ENCODE assay signal across 25 cellular contexts in genomic region chr1:29850358-29850757, GRCh38.
"Had no signal": no experiment of that assay in that cellular context is flagged by ENCODE, and none has a peak within 500 bp of the region (broad histone marks: within the 10 kb centered on the region; RNA-seq: fewer than 3 reads in every experiment).

No MANE protein-coding gene starts in this region.

- H3K4me1 ChIP-seq: colonic mucosa, gastrocnemius medialis, neural progenitor cell, prostate gland, right atrium auricular region, suprapubic skin, transverse colon, upper lobe of right lung, vagina had no signal

- H3K4me2 ChIP-seq: neural progenitor cell had no signal

- H3K9me3 Mint-ChIP-seq: dendritic cell treated with granulocyte-macrophage colony-stimulating factor and Interleukin-4, amounts not matched to agents 40 ng/mL and 50 ng/mL, for 4 days; endodermal cell; nephron; neural progenitor cell; stimulated activated naive CD8-positive, alpha-beta T cell treated with anti-CD3 and anti-CD28 coated beads, Interleukin-15, amount 100 ng/mL, for 72 hours had no signal

- H2AFZ ChIP-seq: neural progenitor cell had no signal

- H3K27ac Mint-ChIP-seq: dendritic cell treated with granulocyte-macrophage colony-stimulating factor and Interleukin-4, amounts not matched to agents 40 ng/mL and 50 ng/mL, for 4 days; endodermal cell; memory B cell; nephron had no signal

- H3K27me3 ChIP-seq: colonic mucosa, neural progenitor cell, right atrium auricular region, vagina had no signal

- FAIRE-seq: kidney, small intestine had no signal

- H3K36me3 ChIP-seq: colonic mucosa, gastrocnemius medialis, neural progenitor cell, prostate gland, right atrium auricular region, suprapubic skin, transverse colon, upper lobe of right lung, vagina had no signal

- H3K9me3 ChIP-seq: colonic mucosa, gastrocnemius medialis, prostate gland, right atrium auricular region, suprapubic skin, transverse colon, upper lobe of right lung, vagina had no signal

- H3K4me3 Mint-ChIP-seq: dendritic cell treated with granulocyte-macrophage colony-stimulating factor and Interleukin-4, amounts not matched to agents 40 ng/mL and 50 ng/mL, for 4 days; endodermal cell; memory B cell; nephron; neural progenitor cell; stimulated activated naive CD8-positive, alpha-beta T cell treated with anti-CD3 and anti-CD28 coated beads, Interleukin-15, amount 100 ng/mL, for 72 hours had no signal

- H3K36me3 Mint-ChIP-seq: memory B cell, neural progenitor cell had no signal

- H3K4me3 ChIP-seq: colonic mucosa, gastrocnemius medialis, lung, neural progenitor cell, prostate gland, right atrium auricular region, suprapubic skin, transverse colon, upper lobe of right lung, vagina had no signal

- H3K9ac ChIP-seq: neural progenitor cell had no signal

- H3K27ac ChIP-seq: colonic mucosa, epithelial cell of prostate, gastrocnemius medialis, neural progenitor cell, prostate gland, right atrium auricular region, suprapubic skin, transverse colon, upper lobe of right lung, vagina had no signal

- H3K4me1 Mint-ChIP-seq: memory B cell; stimulated activated naive CD8-positive, alpha-beta T cell treated with anti-CD3 and anti-CD28 coated beads, Interleukin-15, amount 100 ng/mL, for 72 hours had no signal

- ATAC-seq: esophagus mucosa; gastrocnemius medialis; left lobe of liver; stimulated activated naive CD8-positive, alpha-beta T cell treated with anti-CD3 and anti-CD28 coated beads, Interleukin-15, amount 100 ng/mL, for 72 hours; upper lobe of right lung had no signal

- DNase-seq: colonic mucosa; effector CD8-positive, alpha-beta T cell; endodermal cell; foreskin fibroblast; gastrocnemius medialis; kidney; small intestine; stimulated activated CD4-positive, alpha-beta T cell treated with anti-CD3 and anti-CD28 coated beads, Interleukin-15, amount 100 ng/mL, for 24 hours; stimulated activated CD4-positive, alpha-beta T cell treated with anti-CD3 and anti-CD28 coated beads, Interleukin-2, amount 100 ng/mL, for 48 hours; stimulated activated naive CD4-positive, alpha-beta T cell; stimulated activated naive CD8-positive, alpha-beta T cell treated with anti-CD3 and anti-CD28 coated beads, Interleukin-15, amount 100 ng/mL, for 72 hours; transverse colon; upper lobe of right lung had no signal
